Comparison of ENCODE assay signal across 22 cellular contexts in genomic region chr13:107043016-107043957, GRCh38.
DNase-seq lines count a peak whose midpoint lies in the region; ATAC-seq and TF ChIP-seq lines count a peak whose summit lies in the region.
"Had no signal": no experiment of that assay in that cellular context is flagged by ENCODE, and none has a peak within 500 bp of the region (broad histone marks: within the 10 kb centered on the region; RNA-seq: fewer than 3 reads in every experiment).

No MANE protein-coding gene starts in this region.

- H3K9ac ChIP-seq in fibroblast of lung (ENCODE audit: insufficient read depth, low read length) (no peak overlapping the region), endodermal cell (ENCODE audit: extremely low read depth, low read length, poor library complexity, severe bottlenecking) (no peak overlapping the region)
- H3K9ac ChIP-seq: KMS-11 had no signal

- H3K4me1 ChIP-seq in fibroblast of lung (ENCODE audit: control insufficient read depth, extremely low read depth, insufficient read depth, low read length), result no peaks in the 10 kb centered on the region
- H3K4me1 ChIP-seq in endodermal cell (ENCODE audit: control insufficient read depth, insufficient read depth, low read length), result no peaks in the 10 kb centered on the region

- H3K79me2 ChIP-seq in fibroblast of lung (ENCODE audit: control insufficient read depth, insufficient read depth, low read length), result no peaks in the 10 kb centered on the region

- POLR2A ChIA-PET in BJ (lab: Charles Lee), result interaction anchor here (0.7 kb wide), 1 partner anchor 1377 kb away, joined by 16 read pairs; no protein-coding TSS in a partner anchor

- H4K20me1 ChIP-seq in fibroblast of lung (ENCODE audit: control insufficient read depth, extremely low read depth, insufficient read depth, low read length), result no peaks in the 10 kb centered on the region

- H2AFZ ChIP-seq in fibroblast of lung (ENCODE audit: low read length), result no peak overlapping the region
- H2AFZ ChIP-seq: GM23338 had no signal

- H3K36me3 Mint-ChIP-seq in endodermal cell (ENCODE audit: low read depth), result no peaks in the 10 kb centered on the region

- H3K36me3 ChIP-seq in BJ (ENCODE audit: control insufficient read depth, insufficient read depth, low read length), result no peaks in the 10 kb centered on the region
- no peaks in the 10 kb centered on the region for H3K36me3 ChIP-seq in MG63
- no peaks in the 10 kb centered on the region for H3K36me3 ChIP-seq in fibroblast of lung (ENCODE audit: control insufficient read depth, insufficient read depth, low read length)
- H3K36me3 ChIP-seq in endodermal cell (ENCODE audit: control insufficient read depth, insufficient read depth, low read length), result no peaks in the 10 kb centered on the region

- peaks cover 12% of the 10 kb centered on the region for H3K9me3 Mint-ChIP-seq in endodermal cell

- H3K27ac Mint-ChIP-seq in endodermal cell, result no peak overlapping the region
- H3K27ac Mint-ChIP-seq: dendritic cell treated with granulocyte-macrophage colony-stimulating factor and Interleukin-4, amounts not matched to agents 40 ng/mL and 50 ng/mL, for 4 days; GM23338 had no signal

- DNase-seq in BJ (ENCODE audit: low read depth), result peak; percentile 68
- DNase-seq in MG63, result peak; percentile 84
- peak in 1 of 2 donors; percentile 87 for DNase-seq in fibroblast of lung (ENCODE audit: low read depth in 2 of 2)
- DNase-seq in omental fat pad (ENCODE audit: low spot score), result no peak
- no peak for DNase-seq in GDM1 (lab: John Stamatoyannopoulos, UW)
- no peak for DNase-seq in Ammon's horn (ENCODE audit: low spot score)
- no peak for DNase-seq in endodermal cell
- DNase-seq: activated gamma-delta T cell; amniotic stem cell; Calu3; head of caudate nucleus; NCI-H1092; NCI-H526 treated with DMSO at 0.1 percent for 48 hours; stimulated activated CD4-positive, alpha-beta T cell treated with anti-CD3 and anti-CD28 coated beads, Interleukin-2, amount 100 ng/mL, for 48 hours; substantia nigra; T-helper 9 cell had no signal

- no peak for TF ChIP-seq CTCF in BJ (IDR thresholded peaks at IDR 0.05; ENCODE audit: insufficient read depth, low read depth, low read length)
- TF ChIP-seq CTCF in fibroblast of lung (conservative IDR thresholded peaks at IDR 0.05 in 1 of 2, IDR thresholded peaks at IDR 0.05 in 1 of 2; ENCODE audit: low read depth in 1 of 2, low read length in 2 of 2), result no peak
- no peak for TF ChIP-seq CTCF in omental fat pad (IDR thresholded peaks at IDR 0.05)
- no peak for TF ChIP-seq CTCF in endodermal cell (conservative IDR thresholded peaks at IDR 0.05)

- peaks cover 4% of the 10 kb centered on the region; the same call in 1 of the 2 replicates for H3K9me3 ChIP-seq in MG63
- no peaks in the 10 kb centered on the region for H3K9me3 ChIP-seq in fibroblast of lung (ENCODE audit: control insufficient read depth, insufficient read depth, low read depth, low read length)
- no peaks in the 10 kb centered on the region for H3K9me3 ChIP-seq in endodermal cell (ENCODE audit: control insufficient read depth, low read length)

- H3K27me3 Mint-ChIP-seq in endodermal cell (ENCODE audit: insufficient read depth), result no peaks in the 10 kb centered on the region
- H3K27me3 Mint-ChIP-seq: dendritic cell treated with granulocyte-macrophage colony-stimulating factor and Interleukin-4, amounts not matched to agents 40 ng/mL and 50 ng/mL, for 4 days had no signal

- CTCF ChIA-PET in BJ (lab: Yijun Ruan, JAX), result no interaction called here

- H3K4me3 Mint-ChIP-seq in endodermal cell, result no peak overlapping the region
- H3K4me3 Mint-ChIP-seq: dendritic cell treated with granulocyte-macrophage colony-stimulating factor and Interleukin-4, amounts not matched to agents 40 ng/mL and 50 ng/mL, for 4 days; GM23338 had no signal

- peak; percentile 54 for ATAC-seq in omental fat pad (ENCODE audit: low FRiP score)
- no peak for ATAC-seq in HG03108 (IDR thresholded peaks at IDR 0.05; ENCODE audit: unreplicated experiment)
- ATAC-seq: GM23338, sciatic nerve had no signal

- no peaks in the 10 kb centered on the region for H3K4me1 Mint-ChIP-seq in endodermal cell
- H3K4me1 Mint-ChIP-seq: GM23338 had no signal

- H3K4me2 ChIP-seq in fibroblast of lung (ENCODE audit: extremely low read depth, insufficient read depth, low read length), result peak overlapping the region; percentile 15
- H3K4me2 ChIP-seq: GM23338, KMS-11 had no signal

- H3K27ac ChIP-seq in fibroblast of lung (ENCODE audit: insufficient read depth, low read length) (no peak overlapping the region), endodermal cell (ENCODE audit: low read depth, low read length) (no peak overlapping the region)
- H3K27ac ChIP-seq: epithelial cell of prostate, KMS-11 had no signal

- 91 to 96% methylated on average over 3 to 8 of the region's 8 CpGs for WGBS in endodermal cell (ENCODE audit: insufficient coverage in 1 of 2, insufficient read length in 1 of 2), 2 experiments

- H3K4me3 ChIP-seq in BJ (ENCODE audit: low read depth, low read length) (no peak overlapping the region), MG63 (no peak overlapping the region), fibroblast of lung (replicated peaks in 1 of 4; ENCODE audit: control extremely low read depth in 1 of 4, insufficient read depth in 1 of 4, low read depth in 3 of 4, low read length in 4 of 4) (no peak overlapping the region), endodermal cell (ENCODE audit: low read length) (no peak overlapping the region)
- H3K4me3 ChIP-seq: GM23338 had no signal

- no peaks in the 10 kb centered on the region for H3K27me3 ChIP-seq in BJ (ENCODE audit: control insufficient read depth, insufficient read depth, low read length)
- H3K27me3 ChIP-seq in MG63, result no peaks in the 10 kb centered on the region
- H3K27me3 ChIP-seq in fibroblast of lung (ENCODE audit: control insufficient read depth, insufficient read depth, low read length), result no peaks in the 10 kb centered on the region
- no peaks in the 10 kb centered on the region for H3K27me3 ChIP-seq in endodermal cell (ENCODE audit: control insufficient read depth, insufficient read depth, low read length, poor library complexity, severe bottlenecking)

Comparison
In these comparisons a context has a peak if more than half of its experiments do, and no peak if none do; other contexts are left out.
1. DNase-seq: peak in BJ (single experiment) and MG63 (single experiment); none in omental fat pad (single experiment), GDM1 (single experiment), Ammon's horn (single experiment) and endodermal cell (single experiment).